ENCODE assay signal across 26 cellular contexts in genomic region chrX:143945171-143945570, GRCh38.
"Had no signal": no experiment of that assay in that cellular context is flagged by ENCODE, and none has a peak within 500 bp of the region (broad histone marks: within the 10 kb centered on the region; RNA-seq: fewer than 3 reads in every experiment).

No MANE protein-coding gene starts in this region.

- H3K27ac ChIP-seq: ascending aorta, esophagus muscularis mucosa, gastroesophageal sphincter, heart right ventricle had no signal

- H3K27me3 ChIP-seq: ascending aorta, esophagus muscularis mucosa, gastroesophageal sphincter, heart right ventricle had no signal

- ATAC-seq: activated CD4-positive, alpha-beta T cell treated with anti-CD3 and anti-CD28 coated beads for 36 hours; activated CD8-positive, alpha-beta T cell treated with anti-CD3 and anti-CD28 coated beads, Interleukin-2, amount 10 ng/mL, durations not matched to agents 7 days and 5 days; activated naive CD4-positive, alpha-beta T cell treated with anti-CD3 and anti-CD28 coated beads, Interleukin-2, amount 50 U/mL, for 72 hours; activated T-cell treated with anti-CD3 and anti-CD28 coated beads, Interleukin-2, amount 50 U/mL, for 72 hours; effector memory CD8-positive, alpha-beta T cell; gastroesophageal sphincter; heart right ventricle had no signal

- H3K4me1 ChIP-seq: ascending aorta, esophagus muscularis mucosa, gastroesophageal sphincter, heart right ventricle had no signal

- DNase-seq: activated CD4-positive, alpha-beta memory T cell treated with anti-CD3 and anti-CD28 coated beads for 36 hours; activated CD4-positive, alpha-beta T cell treated with anti-CD3 and anti-CD28 coated beads for 36 hours; activated CD4-positive, alpha-beta T cell treated with anti-CD3 and anti-CD28 coated beads, Interleukin-2, amount 10 ng/mL, durations not matched to agents 24 days and 14 days; activated CD4-positive, CD25-positive, alpha-beta regulatory T cell; activated CD4-positive, CD25-positive, alpha-beta regulatory T cell treated with anti-CD3 and anti-CD28 coated beads, Interleukin-2, amount 50 U/mL, for 72 hours; activated CD8-positive, alpha-beta memory T cell treated with anti-CD3 and anti-CD28 coated beads, Interleukin-2, amount 50 U/mL, for 48 hours; activated CD8-positive, alpha-beta T cell treated with anti-CD3 and anti-CD28 coated beads, Interleukin-2, amount 10 ng/mL, durations not matched to agents 7 days and 5 days; activated gamma-delta T cell; activated naive CD4-positive, alpha-beta T cell; activated naive CD4-positive, alpha-beta T cell treated with anti-CD3 and anti-CD28 coated beads, Interleukin-2, amount 10 ng/mL, durations not matched to agents 7 days and 5 days; activated naive CD8-positive, alpha-beta T cell treated with anti-CD3 and anti-CD28 coated beads, Interleukin-2, amount 10 ng/mL, durations not matched to agents 7 days and 5 days; activated T-cell treated with anti-CD3 and anti-CD28 coated beads for 4 hours; activated T-cell treated with anti-CD3 and anti-CD28 coated beads, Interleukin-2, amount 50 U/mL, for 24 hours; activated T-cell treated with anti-CD3 and anti-CD28 coated beads, Interleukin-2, amount 50 U/mL, for 72 hours; caudate nucleus; cortex of kidney; dermis blood vessel endothelial cell; effector CD4-positive, alpha-beta T cell; effector memory CD8-positive, alpha-beta T cell; foreskin melanocyte; heart right ventricle; T-helper 2 cell had no signal

- H3K4me3 ChIP-seq: ascending aorta, esophagus muscularis mucosa, gastroesophageal sphincter, heart right ventricle had no signal
